In the genomic region with DNA sequence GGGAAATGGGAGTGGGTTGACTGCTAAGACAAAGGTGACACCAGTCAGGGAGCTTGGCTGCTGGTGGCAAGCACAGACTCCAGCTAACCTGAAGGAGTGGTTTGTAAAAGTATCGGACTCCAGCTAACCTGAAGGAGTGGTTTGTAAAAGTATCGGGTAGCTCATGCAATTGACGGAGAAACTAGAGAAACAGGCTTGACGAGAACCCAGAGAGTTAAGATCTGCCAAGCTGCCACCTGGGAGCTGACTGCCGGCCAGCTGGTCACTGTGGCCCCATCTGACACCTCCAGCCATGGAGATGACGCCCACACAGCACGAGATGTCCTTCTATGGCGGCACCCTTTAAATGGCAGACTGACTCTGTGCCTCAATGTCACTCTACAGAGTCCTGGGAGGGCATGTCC, we compare ENCODE assay signal across 1 cellular context.
TF ChIP-seq lines count a peak whose summit lies in the region.

No MANE protein-coding gene starts in this region.

TF ChIP-seq in GM23338, 12 proteins besides CTCF, POLR2A, EP300 and RAD21 (continued from another document):
- no peak for TF ChIP-seq ZNF462 (CRISPR knock-in tag; IDR thresholded peaks at IDR 0.05)
- TF ChIP-seq REST (IDR thresholded peaks at IDR 0.05; ENCODE audit: unreplicated experiment), result no peak
- no peak for TF ChIP-seq ZNF114 (CRISPR knock-in tag; IDR thresholded peaks at IDR 0.05)
- no peak for TF ChIP-seq EZH2 (IDR thresholded peaks at IDR 0.05; ENCODE audit: low read depth, unreplicated experiment)
